ENCODE assay signal across 1 cellular context in the genomic region with DNA sequence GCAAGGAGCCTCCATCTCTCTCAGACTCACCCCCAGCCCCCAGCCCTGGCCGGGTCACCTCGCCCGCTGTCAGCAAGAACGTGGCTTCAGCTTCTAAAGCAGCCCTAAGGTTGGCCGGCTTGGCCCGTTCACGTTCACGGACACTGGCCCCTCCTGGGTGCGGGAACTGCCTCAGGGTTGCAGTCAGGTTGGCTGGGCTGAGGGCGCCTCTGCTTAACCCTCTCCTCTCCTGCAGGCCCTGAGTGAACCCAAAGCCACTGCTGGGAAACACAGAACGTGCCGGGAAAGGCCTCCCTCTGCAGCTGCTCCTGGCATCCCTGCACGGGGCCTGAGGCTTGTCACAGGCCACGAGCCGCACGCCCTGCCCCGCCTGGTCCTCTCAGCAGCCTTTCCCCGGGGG.
A peak's percentile ranks its signal among the peaks of the same experiment; 100 is the strongest.
TF ChIP-seq lines count a peak whose summit lies in the region.

No MANE protein-coding gene starts in this region.

TF ChIP-seq in HepG2, 621 proteins besides CTCF, POLR2A, EP300 and RAD21 (continued from another document and continues in another):
- TF ChIP-seq CERS6 (CRISPR knock-in tag; IDR thresholded peaks at IDR 0.05), result no peak
- TF ChIP-seq ATF4 (CRISPR knock-in tag; IDR thresholded peaks at IDR 0.05), result no peak
- no peak for TF ChIP-seq ZNF615 (CRISPR knock-in tag; IDR thresholded peaks at IDR 0.05; ENCODE audit: borderline replicate concordance)
- no peak for TF ChIP-seq YY1 (IDR thresholded peaks at IDR 0.05; ENCODE audit: insufficient read depth, insufficient replicate concordance, low read depth, low read length)
- no peak for TF ChIP-seq ZNF343 (CRISPR knock-in tag; IDR thresholded peaks at IDR 0.05)
- TF ChIP-seq ZBTB38 (CRISPR knock-in tag; IDR thresholded peaks at IDR 0.05), result 0 out of 2 replicates have a peak, but pooled peaks have one; percentile 19
- TF ChIP-seq SALL2 (CRISPR knock-in tag; IDR thresholded peaks at IDR 0.05), result no peak
- peak; percentile 81 for TF ChIP-seq RXRA (CRISPR knock-in tag; IDR thresholded peaks at IDR 0.05)
- peak; percentile 69 for TF ChIP-seq RXRB (CRISPR knock-in tag; IDR thresholded peaks at IDR 0.05; ENCODE audit: borderline replicate concordance)
- peak; percentile 86 for TF ChIP-seq SKIL (CRISPR knock-in tag; IDR thresholded peaks at IDR 0.05; ENCODE audit: borderline replicate concordance)
- no peak for TF ChIP-seq TARDBP (CRISPR knock-in tag; IDR thresholded peaks at IDR 0.05)
- TF ChIP-seq, protein P1, sequence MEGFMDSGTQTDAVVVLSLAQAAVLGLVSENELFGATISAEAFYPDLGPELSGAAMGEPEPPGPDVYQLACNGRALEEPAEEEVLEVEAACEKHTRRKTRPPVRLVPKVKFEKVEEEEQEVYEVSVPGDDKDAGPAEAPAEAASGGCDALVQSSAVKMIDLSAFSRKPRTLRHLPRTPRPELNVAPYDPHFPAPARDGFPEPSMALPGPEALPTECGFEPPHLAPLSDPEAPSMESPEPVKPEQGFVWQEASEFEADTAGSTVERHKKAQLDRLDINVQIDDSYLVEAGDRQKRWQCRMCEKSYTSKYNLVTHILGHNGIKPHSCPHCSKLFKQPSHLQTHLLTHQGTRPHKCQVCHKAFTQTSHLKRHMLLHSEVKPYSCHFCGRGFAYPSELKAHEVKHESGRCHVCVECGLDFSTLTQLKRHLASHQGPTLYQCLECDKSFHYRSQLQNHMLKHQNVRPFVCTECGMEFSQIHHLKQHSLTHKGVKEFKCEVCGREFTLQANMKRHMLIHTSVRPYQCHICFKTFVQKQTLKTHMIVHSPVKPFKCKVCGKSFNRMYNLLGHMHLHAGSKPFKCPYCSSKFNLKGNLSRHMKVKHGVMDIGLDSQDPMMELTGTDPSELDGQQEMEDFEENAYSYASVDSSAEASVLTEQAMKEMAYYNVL (CRISPR knock-in tag; IDR thresholded peaks at IDR 0.05; ENCODE audit: borderline replicate concordance), result no peak
- TF ChIP-seq ATF6 (CRISPR knock-in tag; conservative IDR thresholded peaks at IDR 0.05), result no peak
- TF ChIP-seq ASH2L (IDR thresholded peaks at IDR 0.05; ENCODE audit: insufficient read length, low read depth, low read length), result no peak
- no peak for TF ChIP-seq HOXD1 (CRISPR knock-in tag; IDR thresholded peaks at IDR 0.05)
- no peak for TF ChIP-seq POLR2G (IDR thresholded peaks at IDR 0.05; ENCODE audit: low read depth, low read length)
- TF ChIP-seq ETV5 (CRISPR knock-in tag; IDR thresholded peaks at IDR 0.05; ENCODE audit: borderline replicate concordance), result no peak
- no peak for TF ChIP-seq ZNF598 (CRISPR knock-in tag; IDR thresholded peaks at IDR 0.05; ENCODE audit: borderline replicate concordance)
- TF ChIP-seq ZNF652 (CRISPR knock-in tag; IDR thresholded peaks at IDR 0.05; ENCODE audit: borderline replicate concordance, low read depth), result peak; percentile 95
- TF ChIP-seq RARA (CRISPR knock-in tag; IDR thresholded peaks at IDR 0.05), result peak; percentile 78
- TF ChIP-seq ZNF549 (CRISPR knock-in tag; IDR thresholded peaks at IDR 0.05), result no peak
- no peak for TF ChIP-seq ZBTB21 (CRISPR knock-in tag; IDR thresholded peaks at IDR 0.05)
- no peak for TF ChIP-seq MED8 (CRISPR knock-in tag; IDR thresholded peaks at IDR 0.05; ENCODE audit: insufficient replicate concordance)
- no peak for TF ChIP-seq THAP9 (CRISPR knock-in tag; IDR thresholded peaks at IDR 0.05; ENCODE audit: borderline replicate concordance)
- no peak for TF ChIP-seq ISL2 (CRISPR knock-in tag; IDR thresholded peaks at IDR 0.05)
- TF ChIP-seq UBTF (CRISPR knock-in tag; IDR thresholded peaks at IDR 0.05), result peak; percentile 58
- TF ChIP-seq, protein P2, sequence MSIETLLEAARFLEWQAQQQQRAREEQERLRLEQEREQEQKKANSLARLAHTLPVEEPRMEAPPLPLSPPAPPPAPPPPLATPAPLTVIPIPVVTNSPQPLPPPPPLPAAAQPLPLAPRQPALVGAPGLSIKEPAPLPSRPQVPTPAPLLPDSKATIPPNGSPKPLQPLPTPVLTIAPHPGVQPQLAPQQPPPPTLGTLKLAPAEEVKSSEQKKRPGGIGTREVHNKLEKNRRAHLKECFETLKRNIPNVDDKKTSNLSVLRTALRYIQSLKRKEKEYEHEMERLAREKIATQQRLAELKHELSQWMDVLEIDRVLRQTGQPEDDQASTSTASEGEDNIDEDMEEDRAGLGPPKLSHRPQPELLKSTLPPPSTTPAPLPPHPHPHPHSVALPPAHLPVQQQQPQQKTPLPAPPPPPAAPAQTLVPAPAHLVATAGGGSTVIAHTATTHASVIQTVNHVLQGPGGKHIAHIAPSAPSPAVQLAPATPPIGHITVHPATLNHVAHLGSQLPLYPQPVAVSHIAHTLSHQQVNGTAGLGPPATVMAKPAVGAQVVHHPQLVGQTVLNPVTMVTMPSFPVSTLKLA (IDR thresholded peaks at IDR 0.05), result no peak
- TF ChIP-seq CCDC6 (CRISPR knock-in tag; IDR thresholded peaks at IDR 0.05), result no peak
- TF ChIP-seq ZNF513 (CRISPR knock-in tag; conservative IDR thresholded peaks at IDR 0.05), result no peak
- TF ChIP-seq, protein P3, sequence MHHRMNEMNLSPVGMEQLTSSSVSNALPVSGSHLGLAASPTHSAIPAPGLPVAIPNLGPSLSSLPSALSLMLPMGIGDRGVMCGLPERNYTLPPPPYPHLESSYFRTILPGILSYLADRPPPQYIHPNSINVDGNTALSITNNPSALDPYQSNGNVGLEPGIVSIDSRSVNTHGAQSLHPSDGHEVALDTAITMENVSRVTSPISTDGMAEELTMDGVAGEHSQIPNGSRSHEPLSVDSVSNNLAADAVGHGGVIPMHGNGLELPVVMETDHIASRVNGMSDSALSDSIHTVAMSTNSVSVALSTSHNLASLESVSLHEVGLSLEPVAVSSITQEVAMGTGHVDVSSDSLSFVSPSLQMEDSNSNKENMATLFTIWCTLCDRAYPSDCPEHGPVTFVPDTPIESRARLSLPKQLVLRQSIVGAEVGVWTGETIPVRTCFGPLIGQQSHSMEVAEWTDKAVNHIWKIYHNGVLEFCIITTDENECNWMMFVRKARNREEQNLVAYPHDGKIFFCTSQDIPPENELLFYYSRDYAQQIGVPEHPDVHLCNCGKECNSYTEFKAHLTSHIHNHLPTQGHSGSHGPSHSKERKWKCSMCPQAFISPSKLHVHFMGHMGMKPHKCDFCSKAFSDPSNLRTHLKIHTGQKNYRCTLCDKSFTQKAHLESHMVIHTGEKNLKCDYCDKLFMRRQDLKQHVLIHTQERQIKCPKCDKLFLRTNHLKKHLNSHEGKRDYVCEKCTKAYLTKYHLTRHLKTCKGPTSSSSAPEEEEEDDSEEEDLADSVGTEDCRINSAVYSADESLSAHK (CRISPR knock-in tag; IDR thresholded peaks at IDR 0.05; ENCODE audit: borderline replicate concordance), result no peak
- TF ChIP-seq ZNF510 (CRISPR knock-in tag; IDR thresholded peaks at IDR 0.05; ENCODE audit: low read depth), result no peak
- TF ChIP-seq, protein P4, sequence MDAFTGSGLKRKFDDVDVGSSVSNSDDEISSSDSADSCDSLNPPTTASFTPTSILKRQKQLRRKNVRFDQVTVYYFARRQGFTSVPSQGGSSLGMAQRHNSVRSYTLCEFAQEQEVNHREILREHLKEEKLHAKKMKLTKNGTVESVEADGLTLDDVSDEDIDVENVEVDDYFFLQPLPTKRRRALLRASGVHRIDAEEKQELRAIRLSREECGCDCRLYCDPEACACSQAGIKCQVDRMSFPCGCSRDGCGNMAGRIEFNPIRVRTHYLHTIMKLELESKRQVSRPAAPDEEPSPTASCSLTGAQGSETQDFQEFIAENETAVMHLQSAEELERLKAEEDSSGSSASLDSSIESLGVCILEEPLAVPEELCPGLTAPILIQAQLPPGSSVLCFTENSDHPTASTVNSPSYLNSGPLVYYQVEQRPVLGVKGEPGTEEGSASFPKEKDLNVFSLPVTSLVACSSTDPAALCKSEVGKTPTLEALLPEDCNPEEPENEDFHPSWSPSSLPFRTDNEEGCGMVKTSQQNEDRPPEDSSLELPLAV (CRISPR knock-in tag; conservative IDR thresholded peaks at IDR 0.05; ENCODE audit: low read depth), result no peak
- no peak for TF ChIP-seq FOXM1 (CRISPR knock-in tag; IDR thresholded peaks at IDR 0.05)
- TF ChIP-seq ZNF616 (CRISPR knock-in tag; IDR thresholded peaks at IDR 0.05; ENCODE audit: low read depth), result no peak
- TF ChIP-seq ZNF557 (CRISPR knock-in tag; IDR thresholded peaks at IDR 0.05), result no peak
- no peak for TF ChIP-seq NFATC3 (CRISPR knock-in tag; IDR thresholded peaks at IDR 0.05)
- TF ChIP-seq CENPX (CRISPR knock-in tag; IDR thresholded peaks at IDR 0.05), result no peak
